Comparison of ENCODE assay signal across 1 cellular context in the genomic region with DNA sequence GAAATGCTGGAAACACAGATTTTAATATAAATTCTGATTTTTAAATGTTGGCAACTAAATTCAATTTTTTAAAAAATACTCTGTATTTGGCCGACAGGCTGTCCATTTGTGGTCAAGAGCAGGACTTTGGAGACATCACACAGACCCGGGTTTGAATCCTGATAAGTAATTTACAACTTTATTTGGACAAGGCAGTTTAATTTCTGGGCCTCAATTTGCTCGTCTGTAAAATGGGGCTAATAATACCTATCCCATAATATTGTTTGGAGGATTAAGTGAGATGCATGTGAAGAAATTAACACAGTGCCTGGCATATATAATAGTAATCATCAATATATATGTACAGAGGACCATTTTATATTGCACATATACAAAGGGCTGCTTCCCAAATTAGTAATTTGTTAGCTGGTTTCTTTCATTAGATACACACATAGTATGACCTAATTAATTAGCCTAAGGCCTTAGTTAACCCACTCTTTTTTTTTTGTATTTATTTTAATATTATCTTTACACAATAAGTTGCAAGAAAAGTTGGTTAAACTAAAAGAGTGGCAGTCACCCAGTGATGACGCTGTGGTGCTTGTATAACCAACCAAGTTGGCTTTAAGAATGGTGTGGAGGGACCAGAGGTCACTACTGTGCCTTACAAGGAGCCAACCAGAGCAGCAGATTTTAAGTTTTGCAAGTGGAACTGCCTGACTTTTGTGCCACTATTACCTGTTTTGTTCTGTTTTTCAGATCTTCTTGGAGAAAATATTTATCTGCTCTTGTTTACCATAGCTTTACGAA.
TF ChIP-seq lines count a peak whose summit lies in the region.

No MANE protein-coding gene starts in this region.

TF ChIP-seq in K562, 482 proteins besides CTCF, POLR2A, EP300 and RAD21 (continues in another document):
- TF ChIP-seq RBM34 (IDR thresholded peaks at IDR 0.05; ENCODE audit: borderline replicate concordance, insufficient read depth, low read length) (no peak), ELF2 (CRISPR knock-in tag; IDR thresholded peaks at IDR 0.05) (no peak), ESRRB (CRISPR knock-in tag; IDR thresholded peaks at IDR 0.05; ENCODE audit: borderline replicate concordance) (no peak), NR2C2 (CRISPR knock-in tag; IDR thresholded peaks at IDR 0.05) (no peak), NR2C2 (tag; IDR thresholded peaks at IDR 0.05) (peak; percentile 85), EGR1 (conservative IDR thresholded peaks at IDR 0.05) (no peak), EP400 (IDR thresholded peaks at IDR 0.05) (no peak), PYGO2 (tag; IDR thresholded peaks at IDR 0.05) (no peak), U2AF2 (optimal IDR thresholded peaks at IDR 0.05; ENCODE audit: low read depth, low read length) (no peak), RHOXF2B (CRISPR knock-in tag; conservative IDR thresholded peaks at IDR 0.05) (no peak), HNRNPLL (IDR thresholded peaks at IDR 0.05; ENCODE audit: low read depth, low read length, poor library complexity, severe bottlenecking) (no peak), PHF20 (IDR thresholded peaks at IDR 0.05; ENCODE audit: partially characterized antibody) (peak; percentile 37), PHF21A (IDR thresholded peaks at IDR 0.05; ENCODE audit: borderline replicate concordance, low read depth) (no peak), MCM5 (IDR thresholded peaks at IDR 0.05; ENCODE audit: low read depth) (no peak), ESRRA (IDR thresholded peaks at IDR 0.05; ENCODE audit: borderline replicate concordance, low read depth) (no peak), ARID2 (IDR thresholded peaks at IDR 0.05) (no peak), MTF1 (CRISPR knock-in tag; IDR thresholded peaks at IDR 0.05; ENCODE audit: borderline replicate concordance) (no peak), NCOA4 (IDR thresholded peaks at IDR 0.05; ENCODE audit: partially characterized antibody) (no peak), BCOR (IDR thresholded peaks at IDR 0.05) (peak; percentile 100), HDAC3 (IDR thresholded peaks at IDR 0.05; ENCODE audit: borderline replicate concordance, partially characterized antibody) (no peak), STAT5B (CRISPR knock-in tag; IDR thresholded peaks at IDR 0.05) (no peak)
- TF ChIP-seq, protein P1, sequence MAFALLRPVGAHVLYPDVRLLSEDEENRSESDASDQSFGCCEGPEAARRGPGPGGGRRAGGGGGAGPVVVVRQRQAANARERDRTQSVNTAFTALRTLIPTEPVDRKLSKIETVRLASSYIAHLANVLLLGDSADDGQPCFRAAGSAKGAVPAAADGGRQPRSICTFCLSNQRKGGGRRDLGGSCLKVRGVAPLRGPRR (CRISPR knock-in tag; IDR thresholded peaks at IDR 0.05), result no peak
- TF ChIP-seq, protein P2, sequence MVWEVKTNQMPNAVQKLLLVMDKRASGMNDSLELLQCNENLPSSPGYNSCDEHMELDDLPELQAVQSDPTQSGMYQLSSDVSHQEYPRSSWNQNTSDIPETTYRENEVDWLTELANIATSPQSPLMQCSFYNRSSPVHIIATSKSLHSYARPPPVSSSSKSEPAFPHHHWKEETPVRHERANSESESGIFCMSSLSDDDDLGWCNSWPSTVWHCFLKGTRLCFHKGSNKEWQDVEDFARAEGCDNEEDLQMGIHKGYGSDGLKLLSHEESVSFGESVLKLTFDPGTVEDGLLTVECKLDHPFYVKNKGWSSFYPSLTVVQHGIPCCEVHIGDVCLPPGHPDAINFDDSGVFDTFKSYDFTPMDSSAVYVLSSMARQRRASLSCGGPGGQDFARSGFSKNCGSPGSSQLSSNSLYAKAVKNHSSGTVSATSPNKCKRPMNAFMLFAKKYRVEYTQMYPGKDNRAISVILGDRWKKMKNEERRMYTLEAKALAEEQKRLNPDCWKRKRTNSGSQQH (CRISPR knock-in tag; IDR thresholded peaks at IDR 0.05), result no peak
- TF ChIP-seq, protein P3, sequence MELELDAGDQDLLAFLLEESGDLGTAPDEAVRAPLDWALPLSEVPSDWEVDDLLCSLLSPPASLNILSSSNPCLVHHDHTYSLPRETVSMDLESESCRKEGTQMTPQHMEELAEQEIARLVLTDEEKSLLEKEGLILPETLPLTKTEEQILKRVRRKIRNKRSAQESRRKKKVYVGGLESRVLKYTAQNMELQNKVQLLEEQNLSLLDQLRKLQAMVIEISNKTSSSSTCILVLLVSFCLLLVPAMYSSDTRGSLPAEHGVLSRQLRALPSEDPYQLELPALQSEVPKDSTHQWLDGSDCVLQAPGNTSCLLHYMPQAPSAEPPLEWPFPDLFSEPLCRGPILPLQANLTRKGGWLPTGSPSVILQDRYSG (tag; conservative IDR thresholded peaks at IDR 0.05; ENCODE audit: low read depth), result no peak
- TF ChIP-seq, protein P4, sequence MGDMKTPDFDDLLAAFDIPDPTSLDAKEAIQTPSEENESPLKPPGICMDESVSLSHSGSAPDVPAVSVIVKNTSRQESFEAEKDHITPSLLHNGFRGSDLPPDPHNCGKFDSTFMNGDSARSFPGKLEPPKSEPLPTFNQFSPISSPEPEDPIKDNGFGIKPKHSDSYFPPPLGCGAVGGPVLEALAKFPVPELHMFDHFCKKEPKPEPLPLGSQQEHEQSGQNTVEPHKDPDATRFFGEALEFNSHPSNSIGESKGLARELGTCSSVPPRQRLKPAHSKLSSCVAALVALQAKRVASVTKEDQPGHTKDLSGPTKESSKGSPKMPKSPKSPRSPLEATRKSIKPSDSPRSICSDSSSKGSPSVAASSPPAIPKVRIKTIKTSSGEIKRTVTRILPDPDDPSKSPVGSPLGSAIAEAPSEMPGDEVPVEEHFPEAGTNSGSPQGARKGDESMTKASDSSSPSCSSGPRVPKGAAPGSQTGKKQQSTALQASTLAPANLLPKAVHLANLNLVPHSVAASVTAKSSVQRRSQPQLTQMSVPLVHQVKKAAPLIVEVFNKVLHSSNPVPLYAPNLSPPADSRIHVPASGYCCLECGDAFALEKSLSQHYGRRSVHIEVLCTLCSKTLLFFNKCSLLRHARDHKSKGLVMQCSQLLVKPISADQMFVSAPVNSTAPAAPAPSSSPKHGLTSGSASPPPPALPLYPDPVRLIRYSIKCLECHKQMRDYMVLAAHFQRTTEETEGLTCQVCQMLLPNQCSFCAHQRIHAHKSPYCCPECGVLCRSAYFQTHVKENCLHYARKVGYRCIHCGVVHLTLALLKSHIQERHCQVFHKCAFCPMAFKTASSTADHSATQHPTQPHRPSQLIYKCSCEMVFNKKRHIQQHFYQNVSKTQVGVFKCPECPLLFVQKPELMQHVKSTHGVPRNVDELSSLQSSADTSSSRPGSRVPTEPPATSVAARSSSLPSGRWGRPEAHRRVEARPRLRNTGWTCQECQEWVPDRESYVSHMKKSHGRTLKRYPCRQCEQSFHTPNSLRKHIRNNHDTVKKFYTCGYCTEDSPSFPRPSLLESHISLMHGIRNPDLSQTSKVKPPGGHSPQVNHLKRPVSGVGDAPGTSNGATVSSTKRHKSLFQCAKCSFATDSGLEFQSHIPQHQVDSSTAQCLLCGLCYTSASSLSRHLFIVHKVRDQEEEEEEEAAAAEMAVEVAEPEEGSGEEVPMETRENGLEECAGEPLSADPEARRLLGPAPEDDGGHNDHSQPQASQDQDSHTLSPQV (IDR thresholded peaks at IDR 0.05), result no peak; the same call in 1 of the 2 replicates
- TF ChIP-seq, protein P5, sequence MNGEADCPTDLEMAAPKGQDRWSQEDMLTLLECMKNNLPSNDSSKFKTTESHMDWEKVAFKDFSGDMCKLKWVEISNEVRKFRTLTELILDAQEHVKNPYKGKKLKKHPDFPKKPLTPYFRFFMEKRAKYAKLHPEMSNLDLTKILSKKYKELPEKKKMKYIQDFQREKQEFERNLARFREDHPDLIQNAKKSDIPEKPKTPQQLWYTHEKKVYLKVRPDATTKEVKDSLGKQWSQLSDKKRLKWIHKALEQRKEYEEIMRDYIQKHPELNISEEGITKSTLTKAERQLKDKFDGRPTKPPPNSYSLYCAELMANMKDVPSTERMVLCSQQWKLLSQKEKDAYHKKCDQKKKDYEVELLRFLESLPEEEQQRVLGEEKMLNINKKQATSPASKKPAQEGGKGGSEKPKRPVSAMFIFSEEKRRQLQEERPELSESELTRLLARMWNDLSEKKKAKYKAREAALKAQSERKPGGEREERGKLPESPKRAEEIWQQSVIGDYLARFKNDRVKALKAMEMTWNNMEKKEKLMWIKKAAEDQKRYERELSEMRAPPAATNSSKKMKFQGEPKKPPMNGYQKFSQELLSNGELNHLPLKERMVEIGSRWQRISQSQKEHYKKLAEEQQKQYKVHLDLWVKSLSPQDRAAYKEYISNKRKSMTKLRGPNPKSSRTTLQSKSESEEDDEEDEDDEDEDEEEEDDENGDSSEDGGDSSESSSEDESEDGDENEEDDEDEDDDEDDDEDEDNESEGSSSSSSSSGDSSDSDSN (IDR thresholded peaks at IDR 0.05; ENCODE audit: borderline replicate concordance in 1 of 2, low read depth in 2 of 2, low read length in 2 of 2), result no peak
- TF ChIP-seq, protein P6, sequence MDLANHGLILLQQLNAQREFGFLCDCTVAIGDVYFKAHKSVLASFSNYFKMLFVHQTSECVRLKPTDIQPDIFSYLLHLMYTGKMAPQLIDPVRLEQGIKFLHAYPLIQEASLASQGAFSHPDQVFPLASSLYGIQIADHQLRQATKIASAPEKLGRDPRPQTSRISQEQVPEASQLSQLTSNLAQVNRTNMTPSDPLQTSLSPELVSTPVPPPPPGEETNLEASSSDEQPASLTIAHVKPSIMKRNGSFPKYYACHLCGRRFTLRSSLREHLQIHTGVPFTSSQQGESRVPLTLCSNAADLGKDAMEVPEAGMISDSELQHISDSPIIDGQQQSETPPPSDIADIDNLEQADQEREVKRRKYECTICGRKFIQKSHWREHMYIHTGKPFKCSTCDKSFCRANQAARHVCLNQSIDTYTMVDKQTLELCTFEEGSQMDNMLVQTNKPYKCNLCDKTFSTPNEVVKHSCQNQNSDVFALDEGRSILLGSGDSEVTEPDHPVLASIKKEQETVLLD (IDR thresholded peaks at IDR 0.05), result no peak
- TF ChIP-seq, protein P7, sequence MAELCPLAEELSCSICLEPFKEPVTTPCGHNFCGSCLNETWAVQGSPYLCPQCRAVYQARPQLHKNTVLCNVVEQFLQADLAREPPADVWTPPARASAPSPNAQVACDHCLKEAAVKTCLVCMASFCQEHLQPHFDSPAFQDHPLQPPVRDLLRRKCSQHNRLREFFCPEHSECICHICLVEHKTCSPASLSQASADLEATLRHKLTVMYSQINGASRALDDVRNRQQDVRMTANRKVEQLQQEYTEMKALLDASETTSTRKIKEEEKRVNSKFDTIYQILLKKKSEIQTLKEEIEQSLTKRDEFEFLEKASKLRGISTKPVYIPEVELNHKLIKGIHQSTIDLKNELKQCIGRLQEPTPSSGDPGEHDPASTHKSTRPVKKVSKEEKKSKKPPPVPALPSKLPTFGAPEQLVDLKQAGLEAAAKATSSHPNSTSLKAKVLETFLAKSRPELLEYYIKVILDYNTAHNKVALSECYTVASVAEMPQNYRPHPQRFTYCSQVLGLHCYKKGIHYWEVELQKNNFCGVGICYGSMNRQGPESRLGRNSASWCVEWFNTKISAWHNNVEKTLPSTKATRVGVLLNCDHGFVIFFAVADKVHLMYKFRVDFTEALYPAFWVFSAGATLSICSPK (IDR thresholded peaks at IDR 0.05; ENCODE audit: borderline replicate concordance), result no peak
- TF ChIP-seq, protein P8, sequence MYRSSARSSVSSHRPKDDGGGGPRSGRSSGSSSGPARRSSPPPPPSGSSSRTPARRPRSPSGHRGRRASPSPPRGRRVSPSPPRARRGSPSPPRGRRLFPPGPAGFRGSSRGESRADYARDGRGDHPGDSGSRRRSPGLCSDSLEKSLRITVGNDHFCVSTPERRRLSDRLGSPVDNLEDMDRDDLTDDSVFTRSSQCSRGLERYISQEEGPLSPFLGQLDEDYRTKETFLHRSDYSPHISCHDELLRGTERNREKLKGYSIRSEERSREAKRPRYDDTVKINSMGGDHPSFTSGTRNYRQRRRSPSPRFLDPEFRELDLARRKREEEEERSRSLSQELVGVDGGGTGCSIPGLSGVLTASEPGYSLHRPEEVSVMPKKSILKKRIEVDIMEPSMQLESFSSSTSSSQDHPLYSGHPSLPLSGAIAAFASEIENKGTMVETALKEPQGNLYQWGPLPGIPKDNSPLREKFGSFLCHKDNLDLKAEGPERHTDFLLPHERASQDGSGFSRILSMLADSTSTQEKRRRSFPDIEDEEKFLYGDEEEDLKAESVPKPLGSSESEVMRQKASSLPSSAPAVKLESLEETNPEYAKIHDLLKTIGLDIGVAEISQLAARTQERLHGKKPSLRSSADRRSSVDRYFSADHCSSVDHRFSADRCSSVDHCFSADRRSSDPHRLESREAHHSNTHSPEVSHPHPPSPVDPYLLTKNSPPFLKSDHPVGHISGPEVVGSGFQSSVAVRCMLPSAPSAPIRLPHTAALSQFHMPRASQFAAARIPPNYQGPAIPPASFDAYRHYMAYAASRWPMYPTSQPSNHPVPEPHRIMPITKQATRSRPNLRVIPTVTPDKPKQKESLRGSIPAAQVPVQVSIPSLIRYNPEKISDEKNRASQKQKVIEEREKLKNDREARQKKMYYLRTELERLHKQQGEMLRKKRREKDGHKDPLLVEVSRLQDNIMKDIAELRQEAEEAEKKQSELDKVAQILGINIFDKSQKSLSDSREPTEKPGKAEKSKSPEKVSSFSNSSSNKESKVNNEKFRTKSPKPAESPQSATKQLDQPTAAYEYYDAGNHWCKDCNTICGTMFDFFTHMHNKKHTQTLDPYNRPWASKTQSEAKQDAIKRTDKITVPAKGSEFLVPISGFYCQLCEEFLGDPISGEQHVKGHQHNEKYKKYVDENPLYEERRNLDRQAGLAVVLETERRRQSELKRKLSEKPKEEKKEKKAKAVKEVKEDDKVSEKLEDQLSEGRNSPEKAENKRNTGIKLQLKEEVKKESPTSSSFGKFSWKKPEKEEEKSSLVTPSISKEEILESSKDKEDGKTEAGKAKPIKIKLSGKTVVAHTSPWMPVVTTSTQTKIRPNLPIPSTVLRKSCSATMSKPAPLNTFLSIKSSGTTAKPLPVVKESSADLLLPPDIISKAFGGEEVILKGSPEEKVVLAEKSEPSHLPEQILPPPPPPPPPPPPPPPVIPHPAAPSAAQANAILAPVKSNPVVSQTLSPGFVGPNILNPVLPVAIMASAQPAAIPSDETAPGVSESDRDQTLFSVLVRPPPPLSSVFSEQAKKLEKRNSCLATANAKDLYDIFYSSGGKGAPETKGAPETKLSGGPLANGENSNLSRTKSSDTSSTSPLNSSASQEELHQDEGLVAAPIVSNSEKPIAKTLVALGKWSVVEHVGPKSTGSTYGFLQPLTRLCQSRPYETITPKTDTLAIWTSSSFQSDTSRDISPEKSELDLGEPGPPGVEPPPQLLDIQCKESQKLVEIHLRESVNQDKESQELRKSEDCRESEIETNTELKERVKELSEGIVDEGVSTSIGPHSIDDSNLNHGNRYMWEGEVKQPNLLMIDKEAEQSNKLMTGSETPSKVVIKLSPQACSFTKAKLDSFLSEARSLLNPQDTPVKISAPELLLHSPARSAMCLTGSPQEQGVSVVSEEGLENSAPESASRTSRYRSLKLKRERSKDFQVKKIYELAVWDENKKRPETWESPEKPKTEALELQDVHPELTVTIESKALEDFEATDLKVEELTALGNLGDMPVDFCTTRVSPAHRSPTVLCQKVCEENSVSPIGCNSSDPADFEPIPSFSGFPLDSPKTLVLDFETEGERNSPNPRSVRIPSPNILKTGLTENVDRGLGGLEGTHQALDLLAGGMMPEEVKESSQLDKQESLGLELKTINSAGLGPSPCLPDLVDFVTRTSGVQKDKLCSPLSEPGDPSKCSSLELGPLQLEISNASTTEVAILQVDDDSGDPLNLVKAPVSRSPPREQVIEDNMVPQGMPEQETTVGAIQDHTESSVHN (IDR thresholded peaks at IDR 0.05; ENCODE audit: borderline replicate concordance in 1 of 2, low read depth in 1 of 2), result no peak
- TF ChIP-seq, protein P9, sequence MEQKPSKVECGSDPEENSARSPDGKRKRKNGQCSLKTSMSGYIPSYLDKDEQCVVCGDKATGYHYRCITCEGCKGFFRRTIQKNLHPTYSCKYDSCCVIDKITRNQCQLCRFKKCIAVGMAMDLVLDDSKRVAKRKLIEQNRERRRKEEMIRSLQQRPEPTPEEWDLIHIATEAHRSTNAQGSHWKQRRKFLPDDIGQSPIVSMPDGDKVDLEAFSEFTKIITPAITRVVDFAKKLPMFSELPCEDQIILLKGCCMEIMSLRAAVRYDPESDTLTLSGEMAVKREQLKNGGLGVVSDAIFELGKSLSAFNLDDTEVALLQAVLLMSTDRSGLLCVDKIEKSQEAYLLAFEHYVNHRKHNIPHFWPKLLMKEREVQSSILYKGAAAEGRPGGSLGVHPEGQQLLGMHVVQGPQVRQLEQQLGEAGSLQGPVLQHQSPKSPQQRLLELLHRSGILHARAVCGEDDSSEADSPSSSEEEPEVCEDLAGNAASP (IDR thresholded peaks at IDR 0.05), result no peak
